Comparison of ENCODE assay signal across 2 cellular contexts in genomic region chr11:118619444-118620205, GRCh38.
A peak's percentile ranks its signal among the peaks of the same experiment; 100 is the strongest.
TF ChIP-seq lines count a peak whose summit lies in the region.

No MANE protein-coding gene starts in this region.

TF ChIP-seq in endothelial cell of umbilical vein, 7 proteins besides CTCF, POLR2A, EP300 and RAD21:
- TF ChIP-seq, protein P1, sequence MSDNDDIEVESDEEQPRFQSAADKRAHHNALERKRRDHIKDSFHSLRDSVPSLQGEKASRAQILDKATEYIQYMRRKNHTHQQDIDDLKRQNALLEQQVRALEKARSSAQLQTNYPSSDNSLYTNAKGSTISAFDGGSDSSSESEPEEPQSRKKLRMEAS (IDR thresholded peaks at IDR 0.05; ENCODE audit: insufficient read depth, insufficient read length) = peak; percentile 65
- TF ChIP-seq FOS (IDR thresholded peaks at IDR 0.05; ENCODE audit: borderline replicate concordance, insufficient read depth, low read length) = peak; percentile 96
- TF ChIP-seq MYC (IDR thresholded peaks at IDR 0.05; ENCODE audit: low read depth, low read length) = no peak
- peak; percentile 73 for TF ChIP-seq POLR2AphosphoS5 (IDR thresholded peaks at IDR 0.05; ENCODE audit: insufficient read depth, low read depth, low read length)
- TF ChIP-seq EZH2 (IDR thresholded peaks at IDR 0.05; ENCODE audit: borderline replicate concordance, low read depth, low read length, severe bottlenecking) = no peak
- TF ChIP-seq JUN (IDR thresholded peaks at IDR 0.05; ENCODE audit: borderline replicate concordance, insufficient read depth, insufficient read length, low read depth) = peak; percentile 93
- TF ChIP-seq GATA2 (IDR thresholded peaks at IDR 0.05; ENCODE audit: insufficient read depth, insufficient read length, low read depth, low read length) = peak; percentile 99

TF ChIP-seq in HEK293T, 16 proteins besides CTCF, POLR2A, EP300 and RAD21:
- TF ChIP-seq SP1 (IDR thresholded peaks at IDR 0.05) (no peak), L3MBTL2 (conservative IDR thresholded peaks at IDR 0.05) (no peak)
